8 cellular contexts compared by ENCODE assay signal in the genomic region with DNA sequence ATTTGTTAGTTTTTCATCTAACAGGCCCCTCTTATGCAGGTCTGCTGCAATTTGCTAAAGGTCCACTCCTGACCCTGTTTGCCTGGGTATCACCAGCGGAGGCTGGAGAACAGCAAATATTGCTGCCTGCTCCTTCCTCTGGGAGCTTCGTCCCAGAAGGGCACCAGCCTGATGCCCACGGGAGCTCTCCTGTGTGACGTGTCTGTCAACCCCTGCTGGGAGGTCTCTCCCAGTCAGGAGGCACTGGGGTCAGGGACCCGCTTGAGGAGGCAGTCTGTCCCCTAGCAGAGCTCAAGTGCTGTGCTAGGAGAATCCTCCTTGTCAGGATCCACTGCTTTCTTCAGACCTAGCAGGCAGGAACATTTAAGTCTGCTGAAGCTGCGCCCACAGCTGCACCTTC.
"Had no signal": no experiment of that assay in that cellular context is flagged by ENCODE, and none has a peak within 500 bp of the region (broad histone marks: within the 10 kb centered on the region; RNA-seq: fewer than 3 reads in every experiment).

No MANE protein-coding gene starts in this region.

- ATAC-seq: GM12878 had no signal

- FAIRE-seq: G401.6, GM12878, GM12891, GM12892, GM18507, GM19239 had no signal

- DNase-seq: GDM1, GF-D8 had no signal

- H3K4me3 ChIP-seq: GM12878 had no signal
